Comparison of ENCODE assay signal across 31 cellular contexts in the genomic region with DNA sequence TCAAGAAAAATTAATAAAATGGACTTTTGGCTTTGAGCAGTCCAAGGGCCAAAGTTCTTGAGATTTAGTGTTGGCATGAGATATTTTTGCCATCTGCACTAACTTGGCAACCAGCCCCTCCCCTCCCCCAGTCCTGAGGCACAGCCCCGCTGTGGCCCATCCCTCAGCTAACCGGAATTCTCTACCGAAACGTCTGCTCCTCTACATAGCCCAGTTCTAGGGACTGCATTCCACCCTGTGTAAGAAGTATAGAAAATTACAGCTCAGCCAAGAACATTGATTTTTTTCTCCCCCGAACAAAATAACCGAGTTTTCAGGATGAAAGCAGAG.
"Had no signal": no experiment of that assay in that cellular context is flagged by ENCODE, and none has a peak within 500 bp of the region (broad histone marks: within the 10 kb centered on the region; RNA-seq: fewer than 3 reads in every experiment).

No MANE protein-coding gene starts in this region.

- H3K27me3 Mint-ChIP-seq: activated B cell treated with CpG ODN at 0.5 μM for 24 hours; activated CD8-positive, alpha-beta T cell treated with anti-CD3 and anti-CD28 coated beads for 36 hours; activated naive CD4-positive, alpha-beta T cell treated with anti-CD3 and anti-CD28 coated beads, Interleukin-2, amount 50 U/mL, for 24 hours; activated naive CD8-positive, alpha-beta T cell treated with anti-CD3 and anti-CD28 coated beads for 36 hours; activated naive CD8-positive, alpha-beta T cell treated with anti-CD3 and anti-CD28 coated beads, Interleukin-2, amount 50 U/mL, for 24 hours had no signal

- H3K36me3 ChIP-seq: adrenal gland, brain microvascular endothelial cell, esophagus squamous epithelium, heart right ventricle had no signal

- ATAC-seq: activated CD4-positive, CD25-positive, alpha-beta regulatory T cell treated with anti-CD3 and anti-CD28 coated beads, Interleukin-2, amount 50 U/mL, for 24 hours; activated CD8-positive, alpha-beta T cell treated with anti-CD3 and anti-CD28 coated beads for 36 hours; activated naive CD8-positive, alpha-beta T cell treated with anti-CD3 and anti-CD28 coated beads, Interleukin-2, amount 50 U/mL, for 24 hours; activated T-cell treated with anti-CD3 and anti-CD28 coated beads, Interleukin-2, amount 50 U/mL, for 4 hours; gastroesophageal sphincter; T-helper 17 cell had no signal

- H3K9me3 ChIP-seq: adrenal gland, esophagus squamous epithelium, gastroesophageal sphincter, heart right ventricle had no signal

- H3K4me3 Mint-ChIP-seq: activated B cell treated with CpG ODN at 0.5 μM for 24 hours; activated CD8-positive, alpha-beta T cell treated with anti-CD3 and anti-CD28 coated beads for 36 hours; activated naive CD4-positive, alpha-beta T cell treated with anti-CD3 and anti-CD28 coated beads for 36 hours; activated naive CD4-positive, alpha-beta T cell treated with anti-CD3 and anti-CD28 coated beads, Interleukin-2, amount 50 U/mL, for 24 hours; activated naive CD8-positive, alpha-beta T cell treated with anti-CD3 and anti-CD28 coated beads for 36 hours; activated naive CD8-positive, alpha-beta T cell treated with anti-CD3 and anti-CD28 coated beads, Interleukin-2, amount 50 U/mL, for 24 hours; activated T-cell treated with anti-CD3 and anti-CD28 coated beads, Interleukin-2, amount 50 U/mL, for 4 hours; T-helper 17 cell; T-helper 2 cell treated with Interferon-gamma antibody and Interleukin-4, amounts not matched to agents 5 μg/mL and 100 μg/mL, for 36 hours had no signal

- H3K9me3 Mint-ChIP-seq: activated B cell treated with CpG ODN at 0.5 μM for 24 hours; activated CD8-positive, alpha-beta T cell treated with anti-CD3 and anti-CD28 coated beads for 36 hours; activated naive CD4-positive, alpha-beta T cell treated with anti-CD3 and anti-CD28 coated beads for 36 hours; activated naive CD4-positive, alpha-beta T cell treated with anti-CD3 and anti-CD28 coated beads, Interleukin-2, amount 50 U/mL, for 24 hours; activated naive CD8-positive, alpha-beta T cell treated with anti-CD3 and anti-CD28 coated beads for 36 hours; activated naive CD8-positive, alpha-beta T cell treated with anti-CD3 and anti-CD28 coated beads, Interleukin-2, amount 50 U/mL, for 24 hours; activated T-cell treated with anti-CD3 and anti-CD28 coated beads, Interleukin-2, amount 50 U/mL, for 4 hours; activated T-helper 2 cell treated with anti-CD3 and anti-CD28 coated beads, Interferon-gamma antibody, Interleukin-2, Interleukin-4, amounts not matched to agents 10 μg/mL and 5 μg/mL and 100 μg/mL, durations not matched to agents 14 hours and 24 hours and 36 hours; T-helper 2 cell treated with Interferon-gamma antibody and Interleukin-4, amounts not matched to agents 5 μg/mL and 100 μg/mL, for 36 hours had no signal

- H3K27ac Mint-ChIP-seq: activated B cell treated with CpG ODN at 0.5 μM for 24 hours; activated CD8-positive, alpha-beta T cell treated with anti-CD3 and anti-CD28 coated beads for 36 hours; activated naive CD4-positive, alpha-beta T cell treated with anti-CD3 and anti-CD28 coated beads for 36 hours; activated naive CD4-positive, alpha-beta T cell treated with anti-CD3 and anti-CD28 coated beads, Interleukin-2, amount 50 U/mL, for 24 hours; activated naive CD8-positive, alpha-beta T cell treated with anti-CD3 and anti-CD28 coated beads for 36 hours; activated naive CD8-positive, alpha-beta T cell treated with anti-CD3 and anti-CD28 coated beads, Interleukin-2, amount 50 U/mL, for 24 hours; activated T-helper 2 cell treated with anti-CD3 and anti-CD28 coated beads, Interferon-gamma antibody, Interleukin-2, Interleukin-4, amounts not matched to agents 10 μg/mL and 5 μg/mL and 100 μg/mL, durations not matched to agents 14 hours and 24 hours and 36 hours; T-helper 17 cell; T-helper 2 cell treated with Interferon-gamma antibody and Interleukin-4, amounts not matched to agents 5 μg/mL and 100 μg/mL, for 36 hours had no signal

- H3K4me3 ChIP-seq: adrenal gland, esophagus squamous epithelium, gastroesophageal sphincter, heart right ventricle had no signal

- H3K4me1 Mint-ChIP-seq: activated B cell treated with CpG ODN at 0.5 μM for 24 hours; activated naive CD4-positive, alpha-beta T cell treated with anti-CD3 and anti-CD28 coated beads, Interleukin-2, amount 50 U/mL, for 24 hours; activated naive CD8-positive, alpha-beta T cell treated with anti-CD3 and anti-CD28 coated beads for 36 hours; activated naive CD8-positive, alpha-beta T cell treated with anti-CD3 and anti-CD28 coated beads, Interleukin-2, amount 50 U/mL, for 24 hours had no signal

- H3K27ac ChIP-seq: adrenal gland, brain microvascular endothelial cell, epithelial cell of prostate, esophagus squamous epithelium, gastroesophageal sphincter, heart right ventricle, WERI-Rb-1 had no signal

- H3K27me3 ChIP-seq: adrenal gland, brain microvascular endothelial cell, esophagus squamous epithelium, gastroesophageal sphincter, heart right ventricle had no signal

- H3K4me1 ChIP-seq: adrenal gland, gastroesophageal sphincter had no signal

- DNase-seq: activated B cell treated with CpG ODN at 0.5 μM for 24 hours; activated CD4-positive, alpha-beta T cell treated with anti-CD3 and anti-CD28 coated beads for 48 hours; activated CD4-positive, alpha-beta T cell treated with anti-CD3 and anti-CD28 coated beads, Interleukin-2, amount 50 U/mL, for 1 hour; activated CD4-positive, alpha-beta T cell treated with anti-CD3 and anti-CD28 coated beads, Interleukin-2, amount 50 U/mL, for 48 hours; activated CD8-positive, alpha-beta memory T cell treated with anti-CD3 and anti-CD28 coated beads for 24 hours; activated CD8-positive, alpha-beta T cell treated with anti-CD3 and anti-CD28 coated beads for 36 hours; activated effector memory CD4-positive, alpha-beta T cell treated with anti-CD3 and anti-CD28 coated beads, Interleukin-2, amount 50 U/mL, for 16 hours; activated naive CD4-positive, alpha-beta T cell treated with anti-CD3 and anti-CD28 coated beads for 36 hours; activated naive CD8-positive, alpha-beta T cell treated with anti-CD3 and anti-CD28 coated beads for 36 hours; activated naive CD8-positive, alpha-beta T cell treated with anti-CD3 and anti-CD28 coated beads, Interleukin-2, amount 50 U/mL, for 24 hours; activated T-cell treated with anti-CD3 and anti-CD28 coated beads, Interleukin-2, amount 50 U/mL, for 4 hours; adrenal gland; brain microvascular endothelial cell; central memory CD4-positive, alpha-beta T cell; cerebellar nuclear complex; cortex of kidney; dermis blood vessel endothelial cell; effector CD8-positive, alpha-beta T cell; esophagus squamous epithelium; foreskin melanocyte; heart right ventricle; T-helper 1 cell; T-helper 17 cell; T1000; WERI-Rb-1 had no signal

- H3K36me3 Mint-ChIP-seq: activated naive CD4-positive, alpha-beta T cell treated with anti-CD3 and anti-CD28 coated beads, Interleukin-2, amount 50 U/mL, for 24 hours; activated naive CD8-positive, alpha-beta T cell treated with anti-CD3 and anti-CD28 coated beads for 36 hours had no signal
